ENCODE assay signal across 20 cellular contexts in the genomic region with DNA sequence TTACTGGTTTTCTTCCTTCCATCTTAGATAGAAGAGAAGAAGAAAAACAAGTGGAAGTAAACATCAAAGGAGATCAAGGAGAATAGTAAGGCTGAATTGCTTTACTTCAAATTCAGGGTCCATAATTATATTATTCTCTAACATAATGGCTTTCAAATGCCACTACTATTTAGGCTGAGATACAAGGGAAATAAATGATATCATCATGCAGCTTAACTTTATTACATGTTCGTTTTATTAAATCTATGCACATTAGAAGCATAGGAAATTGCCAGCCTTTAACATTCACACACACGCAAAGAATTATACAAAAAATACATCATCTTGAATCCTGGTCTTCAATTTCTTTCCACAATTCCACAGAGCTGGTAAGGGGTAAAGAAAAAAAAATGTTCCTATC. TPM values are rescaled to one million over a fixed set of nuclear protein-coding genes. Genes with fewer than 3 reads are reported as not detected.
A peak's percentile ranks its signal among the peaks of the same experiment; 100 is the strongest.
DNase-seq lines count a peak whose midpoint lies in the region; ATAC-seq, FAIRE-seq and TF ChIP-seq lines count a peak whose summit lies in the region.
"Had no signal": no experiment of that assay in that cellular context is flagged by ENCODE, and none has a peak within 500 bp of the region (broad histone marks: within the 10 kb centered on the region; RNA-seq: fewer than 3 reads in every experiment).

No MANE protein-coding gene starts in this region.

- no peak overlapping the region for H3K4ac ChIP-seq in H9 (ENCODE audit: low read depth, low read length)

- no peak overlapping the region for H2BK12ac ChIP-seq in H9 (ENCODE audit: insufficient read length, low read depth, low read length)

- no peak for TF ChIP-seq CTCF in astrocyte (IDR thresholded peaks at IDR 0.05; ENCODE audit: insufficient read depth, low read depth, low read length)
- TF ChIP-seq CTCF in natural killer cell (IDR thresholded peaks at IDR 0.05): no peak
- TF ChIP-seq CTCF in H9 (conservative IDR thresholded peaks at IDR 0.05): no peak
- no peak for TF ChIP-seq CTCF in lower lobe of right lung (IDR thresholded peaks at IDR 0.05)

- H3K36me3 Mint-ChIP-seq in astrocyte (ENCODE audit: low read depth, unreplicated experiment): peaks cover 7% of the 10 kb centered on the region
- peaks cover 9% of the 10 kb centered on the region for H3K36me3 Mint-ChIP-seq in natural killer cell
- H3K36me3 Mint-ChIP-seq in stimulated activated effector memory CD8-positive, alpha-beta T cell treated with anti-CD3 and anti-CD28 coated beads, Interleukin-12 subunit alpha, Interleukin-12 subunit beta, amount 100 ng/mL, for 72 hours: no peaks in the 10 kb centered on the region
- peaks cover 3 to 13% (median 5%) of the 10 kb centered on the region in 3 experiments; a peak in 5 of 7 replicates for H3K36me3 Mint-ChIP-seq in H9 (ENCODE audit: insufficient read depth in 1 of 3, low read depth in 3 of 3)

- H4K5ac ChIP-seq in H9 (ENCODE audit: insufficient read length, low read depth, low read length): no peak overlapping the region

- no peak overlapping the region for H2BK20ac ChIP-seq in H9 (ENCODE audit: low read depth, low read length, poor library complexity, severe bottlenecking)

- H3K56ac ChIP-seq in H9 (ENCODE audit: insufficient read length, low read depth, low read length): no peak overlapping the region

- intact Hi-C loops in natural killer cell (cut with micrococcal nuclease): no loop called here
- intact Hi-C loops in lower lobe of right lung (cut with DNase I): no loop called here

- peaks cover 10% of the 10 kb centered on the region for H3K9me3 Mint-ChIP-seq in astrocyte (ENCODE audit: unreplicated experiment)
- H3K9me3 Mint-ChIP-seq in natural killer cell: peaks cover 0 to 6% of the 10 kb centered on the region in 2 donors
- H3K9me3 Mint-ChIP-seq in stimulated activated effector memory CD8-positive, alpha-beta T cell treated with anti-CD3 and anti-CD28 coated beads, Interleukin-12 subunit alpha, Interleukin-12 subunit beta, amount 100 ng/mL, for 72 hours: peaks cover 6% of the 10 kb centered on the region
- peaks cover 8 to 13% of the 10 kb centered on the region in 2 experiments for H3K9me3 Mint-ChIP-seq in H9

- H3K4me1 Mint-ChIP-seq in astrocyte (ENCODE audit: low read depth, unreplicated experiment) (peaks cover 24% of the 10 kb centered on the region), natural killer cell (peaks cover 75 to 78% of the 10 kb centered on the region in 2 donors), H9 (peaks cover 0 to 12% of the 10 kb centered on the region in 2 experiments; a peak in 2 of 4 replicates)
- peaks cover 70% of the 10 kb centered on the region for H3K4me1 Mint-ChIP-seq in stimulated activated effector memory CD8-positive, alpha-beta T cell treated with anti-CD3 and anti-CD28 coated beads, Interleukin-12 subunit alpha, Interleukin-12 subunit beta, amount 100 ng/mL, for 72 hours

- H3K79me2 ChIP-seq in astrocyte (ENCODE audit: insufficient read depth, low read length) (no peaks in the 10 kb centered on the region), H9 (ENCODE audit: insufficient read depth, low read length) (no peaks in the 10 kb centered on the region)

- no peak overlapping the region for H3K18ac ChIP-seq in H9 (ENCODE audit: insufficient read length, low read depth, low read length)

- H3K23ac ChIP-seq in H9 (ENCODE audit: insufficient read length, low read depth, low read length): no peak overlapping the region

- H4K91ac ChIP-seq in H9 (ENCODE audit: insufficient read length, low read depth, low read length): no peak overlapping the region

- no peak overlapping the region for H2BK15ac ChIP-seq in H9 (ENCODE audit: low read depth, low read length)

- no peaks in the 10 kb centered on the region for H3K79me1 ChIP-seq in H9 (ENCODE audit: insufficient read depth, low read depth, low read length, poor library complexity, severe bottlenecking)

- no peak overlapping the region for H3K14ac ChIP-seq in H9 (ENCODE audit: insufficient read depth, low read length)

- WGBS in H9 (ENCODE audit: extremely low coverage, insufficient read length, low lambda C conversion rate): no CpG with 5 or more reads among the region's 2 CpGs

- H2BK5ac ChIP-seq in H9 (ENCODE audit: insufficient read length, low read length): no peak overlapping the region

- H4K8ac ChIP-seq in H9 (replicated peaks; ENCODE audit: insufficient read length, low read depth, low read length): no peak overlapping the region

- H3K4me1 ChIP-seq in astrocyte (ENCODE audit: insufficient read depth, low read length) (no peaks in the 10 kb centered on the region), H9 (ENCODE audit: insufficient read depth, low read length) (no peaks in the 10 kb centered on the region), lower lobe of right lung (no peaks in the 10 kb centered on the region)
- H3K4me1 ChIP-seq: HAP-1 had no signal

- H3K23me2 ChIP-seq in H9 (ENCODE audit: insufficient read length, low read depth, low read length, poor library complexity, severe bottlenecking): no peaks in the 10 kb centered on the region

- no peaks in the 10 kb centered on the region for H4K20me1 ChIP-seq in astrocyte (ENCODE audit: insufficient read depth, low read length)
- H4K20me1 ChIP-seq in H9 (ENCODE audit: control insufficient read depth, insufficient read depth, insufficient read length): no peaks in the 10 kb centered on the region

- no peaks in the 10 kb centered on the region for H3K27me3 ChIP-seq in astrocyte (ENCODE audit: insufficient read depth, low read length)
- no peaks in the 10 kb centered on the region for H3K27me3 ChIP-seq in H9 (ENCODE audit: insufficient read depth, low read length)
- H3K27me3 ChIP-seq in lower lobe of right lung (ENCODE audit: low read depth): no peaks in the 10 kb centered on the region

- no peak overlapping the region for H3K27ac ChIP-seq in astrocyte (ENCODE audit: low read depth, low read length)
- no peak overlapping the region for H3K27ac ChIP-seq in H9 (ENCODE audit: insufficient read length, low read depth, low read length)
- no peak overlapping the region for H3K27ac ChIP-seq in lower lobe of right lung

- H3K9ac ChIP-seq in astrocyte (ENCODE audit: low read length) (no peak overlapping the region), H9 (ENCODE audit: extremely low read depth, insufficient read length, low read length) (no peak overlapping the region)

- no peaks in the 10 kb centered on the region for H3K36me3 ChIP-seq in astrocyte (ENCODE audit: insufficient read depth, low read length)
- no peaks in the 10 kb centered on the region for H3K36me3 ChIP-seq in lower lobe of right lung
- H3K36me3 ChIP-seq: HAP-1 had no signal

- DNase-seq in SK-N-DZ (ENCODE audit: low spot score) (peak; percentile 30), astrocyte (ENCODE audit: low read depth) (no peak), natural killer cell (no peak), RCC 7860 (ENCODE audit: low spot score) (no peak), H9 (no peak), lower lobe of right lung (no peak), CD1c-positive myeloid dendritic cell (ENCODE audit: extremely low spot score) (no peak)
- DNase-seq in stimulated activated effector memory CD8-positive, alpha-beta T cell treated with anti-CD3 and anti-CD28 coated beads, Interleukin-12 subunit alpha, Interleukin-12 subunit beta, amount 100 ng/mL, for 72 hours (ENCODE audit: low spot score in 2 of 2): no peak
- DNase-seq: CD4-positive, CD25-positive, alpha-beta regulatory T cell; CD8-positive, alpha-beta T cell; DMS 273 treated with DMSO at 0.1 percent for 48 hours; DMS79; EL; GDM1; HFFc6 had no signal

- H3T11ph ChIP-seq in H9 (ENCODE audit: low read length): no peak overlapping the region

- H3K4me3 Mint-ChIP-seq in astrocyte (ENCODE audit: unreplicated experiment) (peak overlapping the region; percentile 21), natural killer cell (peak overlapping the region; percentile 32), H9 (no peak overlapping the region)
- no peak overlapping the region for H3K4me3 Mint-ChIP-seq in stimulated activated effector memory CD8-positive, alpha-beta T cell treated with anti-CD3 and anti-CD28 coated beads, Interleukin-12 subunit alpha, Interleukin-12 subunit beta, amount 100 ng/mL, for 72 hours
- H3K4me3 Mint-ChIP-seq: CD4-positive, CD25-positive, alpha-beta regulatory T cell; CD8-positive, alpha-beta T cell; GM23338; HFFc6 had no signal

- H3K4me3 ChIP-seq in astrocyte (ENCODE audit: insufficient read depth, low read depth, low read length) (no peak overlapping the region), lower lobe of right lung (no peak overlapping the region)
- H3K4me3 ChIP-seq: GM12878, GM23338, HAP-1 had no signal

- ATAC-seq in natural killer cell (no peak), lower lobe of right lung (no peak)
- no peak for ATAC-seq in stimulated activated effector memory CD8-positive, alpha-beta T cell treated with anti-CD3 and anti-CD28 coated beads, Interleukin-12 subunit alpha, Interleukin-12 subunit beta, amount 100 ng/mL, for 72 hours
- ATAC-seq: CD8-positive, alpha-beta T cell; GM12878 had no signal

- H2BK120ac ChIP-seq in H9 (ENCODE audit: low read depth, low read length, poor library complexity, severe bottlenecking): no peak overlapping the region

- H3K9me3 ChIP-seq in astrocyte (ENCODE audit: insufficient read depth, low read depth, low read length) (no peaks in the 10 kb centered on the region), H9 (ENCODE audit: control insufficient read depth, low read depth, low read length) (no peaks in the 10 kb centered on the region), lower lobe of right lung (no peaks in the 10 kb centered on the region)
- H3K9me3 ChIP-seq: HAP-1 had no signal

- H3K4me2 ChIP-seq in astrocyte (ENCODE audit: low read length) (no peak overlapping the region), H9 (ENCODE audit: insufficient read depth, insufficient read length, low read length) (no peak overlapping the region)
- H3K4me2 ChIP-seq: GM23338 had no signal

- H3K27ac Mint-ChIP-seq in astrocyte (ENCODE audit: unreplicated experiment) (no peak overlapping the region), natural killer cell (peak overlapping the region; percentile 69 to 82), H9 (no peak overlapping the region)
- peak overlapping the region; percentile 74 for H3K27ac Mint-ChIP-seq in stimulated activated effector memory CD8-positive, alpha-beta T cell treated with anti-CD3 and anti-CD28 coated beads, Interleukin-12 subunit alpha, Interleukin-12 subunit beta, amount 100 ng/mL, for 72 hours
- H3K27ac Mint-ChIP-seq: CD8-positive, alpha-beta T cell; GM23338; HFFc6 had no signal

- H2AK5ac ChIP-seq in H9 (ENCODE audit: insufficient read length, low read length): no peak overlapping the region

- H2AFZ ChIP-seq in astrocyte (ENCODE audit: low read depth, low read length): no peak overlapping the region
- no peak overlapping the region for H2AFZ ChIP-seq in H9 (ENCODE audit: low read length)
- H2AFZ ChIP-seq: GM23338 had no signal

- H3K27me3 Mint-ChIP-seq in astrocyte (ENCODE audit: low read depth, unreplicated experiment): no peaks in the 10 kb centered on the region
- H3K27me3 Mint-ChIP-seq in natural killer cell (ENCODE audit: low read depth in 2 of 2): no peaks in the 10 kb centered on the region
- no peaks in the 10 kb centered on the region for H3K27me3 Mint-ChIP-seq in H9 (ENCODE audit: low read depth)
- H3K27me3 Mint-ChIP-seq: CD4-positive, CD25-positive, alpha-beta regulatory T cell had no signal

- no peak for FAIRE-seq in astrocyte (lab: Jason Lieb, UNC)
- no peak for FAIRE-seq in RCC 7860 (lab: Jason Lieb, UNC)
- FAIRE-seq: D721Med, GM12878, GM19239 had no signal

RNA-seq across cellular contexts. Expression of a gene that starts 26.5 kb away (rescaled TPM):
- polyA plus RNA-seq in SK-N-DZ (2014; cell fraction: cytosol; rRNA removed): 7.4 and 8.2 TPM in 2 replicates
- 9.3 and 15.5 TPM in 2 replicates for polyA plus RNA-seq in SK-N-DZ (2014; cell fraction: nucleus; rRNA removed)
- total RNA-seq in astrocyte: 35.2 and 36.9 TPM in 2 replicates
- total RNA-seq in natural killer cell: 100 to 1,000 TPM; 116 to 237 (median 143) TPM
- total RNA-seq in H9 (2021): 5.0 and 5.2 TPM in 2 replicates
- total RNA-seq in lower lobe of right lung: 23.6 TPM

Comparison
In these comparisons a context has a peak if more than half of its experiments do, and no peak if none do; other contexts are left out.
1. H3K27ac Mint-ChIP-seq: peak in natural killer cell (2 of 2) and stimulated activated effector memory CD8-positive, alpha-beta T cell treated with anti-CD3 and anti-CD28 coated beads, Interleukin-12 subunit alpha, Interleukin-12 subunit beta, amount 100 ng/mL, for 72 hours (single experiment); none in astrocyte (single experiment) and H9 (0 of 3).
2. H3K4me3 Mint-ChIP-seq: peak in astrocyte (single experiment) and natural killer cell (single experiment); none in stimulated activated effector memory CD8-positive, alpha-beta T cell treated with anti-CD3 and anti-CD28 coated beads, Interleukin-12 subunit alpha, Interleukin-12 subunit beta, amount 100 ng/mL, for 72 hours (single experiment) and H9 (0 of 2).